16 cellular contexts compared by ENCODE assay signal in genomic region chr7:31100445-31100844, GRCh38. TPM values are rescaled to one million over a fixed set of nuclear protein-coding genes. Genes with fewer than 3 reads are reported as not detected.
DNase-seq lines count a peak whose midpoint lies in the region; ATAC-seq, FAIRE-seq and TF ChIP-seq lines count a peak whose summit lies in the region.
"Had no signal": no experiment of that assay in that cellular context is flagged by ENCODE, and none has a peak within 500 bp of the region (broad histone marks: within the 10 kb centered on the region; RNA-seq: fewer than 3 reads in every experiment).

No MANE protein-coding gene starts in this region.

- no peaks in the 10 kb centered on the region for H3K27me3 ChIP-seq in bronchial epithelial cell (ENCODE audit: control insufficient read depth, insufficient read depth, low read length)
- peaks cover 10% of the 10 kb centered on the region for H3K27me3 ChIP-seq in osteoblast (ENCODE audit: insufficient read depth, low read length)
- no peaks in the 10 kb centered on the region for H3K27me3 ChIP-seq in aorta (ENCODE audit: control insufficient read depth in 1 of 2, insufficient read depth in 2 of 2, low read length in 1 of 2)
- H3K27me3 ChIP-seq: BLaER1, testis had no signal

- 59 to 66% methylated on average over 2 of the region's 2 CpGs for WGBS in aorta, 2 donors

- ATAC-seq in HG03521 (IDR thresholded peaks at IDR 0.05; ENCODE audit: unreplicated experiment) (no peak), aorta (ENCODE audit: low FRiP score) (no peak)
- ATAC-seq: T-cell, WTC11 had no signal

- FAIRE-seq in bronchial epithelial cell (lab: Jason Lieb, UNC) = peak; percentile 47
- FAIRE-seq: D721Med had no signal

- peak; percentile 1 for DNase-seq in GM03348 (ENCODE audit: low spot score)
- DNase-seq in M059J (ENCODE audit: low read depth) = peak; percentile 54
- DNase-seq in bronchial epithelial cell (ENCODE audit: low read depth) = peak; percentile 35
- DNase-seq in osteoblast (ENCODE audit: insufficient read length, low spot score, missing footprints) = peak; percentile 88
- DNase-seq in activated naive CD4-positive, alpha-beta T cell treated with anti-CD3 and anti-CD28 coated beads, Interleukin-2, amount 50 U/mL, for 16 hours = no peak
- DNase-seq in aorta = no peak
- DNase-seq: NCI-H2029; NCI-H446; stimulated activated CD4-positive, alpha-beta T cell treated with anti-CD3 and anti-CD28 coated beads, Interleukin-4, amount 100 ng/mL, for 24 hours; testis had no signal

- H3K9me3 ChIP-seq in osteoblast (ENCODE audit: low read depth, low read length) = no peaks in the 10 kb centered on the region
- H3K9me3 ChIP-seq in aorta (ENCODE audit: control insufficient read depth, low read length) = no peaks in the 10 kb centered on the region
- H3K9me3 ChIP-seq: BLaER1, testis had no signal

- TF ChIP-seq CTCF in bronchial epithelial cell (IDR thresholded peaks at IDR 0.05; ENCODE audit: insufficient read depth, low read length, severe bottlenecking) (no peak), osteoblast (IDR thresholded peaks at IDR 0.05; ENCODE audit: extremely low read depth, low read depth, low read length) (no peak)

- H3K79me2 ChIP-seq in osteoblast (ENCODE audit: insufficient read depth, low read length) = no peaks in the 10 kb centered on the region

- no peak overlapping the region for H2AFZ ChIP-seq in osteoblast (ENCODE audit: low read length)

- no peak overlapping the region for H3K4me2 ChIP-seq in osteoblast (ENCODE audit: insufficient read depth, low read length)
- H3K4me2 ChIP-seq: BLaER1 had no signal

- H3K27ac ChIP-seq in osteoblast (ENCODE audit: low read depth, low read length) (no peak overlapping the region), aorta (ENCODE audit: low read depth in 1 of 2, low read length in 2 of 2) (no peak overlapping the region)
- H3K27ac ChIP-seq: BLaER1, skin epidermis, testis had no signal

- H3K36me3 ChIP-seq in bronchial epithelial cell (ENCODE audit: control insufficient read depth, insufficient read depth, low read length) (no peaks in the 10 kb centered on the region), osteoblast (ENCODE audit: insufficient read depth, low read length) (no peaks in the 10 kb centered on the region), aorta (ENCODE audit: control insufficient read depth in 1 of 2, insufficient read depth in 2 of 2, low read length in 1 of 2) (no peaks in the 10 kb centered on the region)
- H3K36me3 ChIP-seq: BLaER1 had no signal

- H3K4me1 ChIP-seq in osteoblast (ENCODE audit: insufficient read depth, low read length) = no peaks in the 10 kb centered on the region
- no peaks in the 10 kb centered on the region for H3K4me1 ChIP-seq in aorta (ENCODE audit: control insufficient read depth in 1 of 2, insufficient read depth in 2 of 2, low read length in 2 of 2)
- H3K4me1 ChIP-seq: BLaER1, testis had no signal

- intact Hi-C loops in aorta (cut with DNase I) = no loop called here

- no peaks in the 10 kb centered on the region for H4K20me1 ChIP-seq in osteoblast (ENCODE audit: insufficient read depth, low read length)
- H4K20me1 ChIP-seq: BLaER1 had no signal

- H3K4me3 ChIP-seq in bronchial epithelial cell (ENCODE audit: low read depth, low read length) (no peak overlapping the region), osteoblast (ENCODE audit: insufficient read depth, low read length) (no peak overlapping the region), aorta (ENCODE audit: low read length in 2 of 2) (no peak overlapping the region)
- H3K4me3 ChIP-seq: BLaER1, skin epidermis, testis had no signal

RNA-seq across cellular contexts. Expression of gene ADCYAP1R1, which starts 48.3 kb away (rescaled TPM):
- total RNA-seq in M059J (2014; rRNA removed; shearing (Covaris generic)) = not detected in 2 replicates
- not detected in 2 replicates for total RNA-seq in bronchial epithelial cell
- not detected in 2 replicates for total RNA-seq in osteoblast
- total RNA-seq in aorta = 1 to 10 TPM; 1.1 to 6.1 TPM
- polyA plus RNA-seq in aorta = not detected
- total RNA-seq: T-cell had no signal

Comparison
In these comparisons a context has a peak if more than half of its experiments do, and no peak if none do; other contexts are left out.
1. DNase-seq: peak in GM03348 (single experiment), M059J (single experiment), bronchial epithelial cell (single experiment) and osteoblast (single experiment); none in activated naive CD4-positive, alpha-beta T cell treated with anti-CD3 and anti-CD28 coated beads, Interleukin-2, amount 50 U/mL, for 16 hours (single experiment) and aorta (0 of 2).